12 cellular contexts compared by ENCODE assay signal in genomic region chr11:134024420-134025085, GRCh38. TPM values are rescaled to one million over a fixed set of nuclear protein-coding genes. Genes with fewer than 3 reads are reported as not detected.
DNase-seq lines count a peak whose midpoint lies in the region; ATAC-seq, FAIRE-seq and TF ChIP-seq lines count a peak whose summit lies in the region.
"Had no signal": no experiment of that assay in that cellular context is flagged by ENCODE, and none has a peak within 500 bp of the region (broad histone marks: within the 10 kb centered on the region; RNA-seq: fewer than 3 reads in every experiment).

No MANE protein-coding gene starts in this region.

- peaks cover 35% of the 10 kb centered on the region for H3K4me1 ChIP-seq in keratinocyte (ENCODE audit: control insufficient read depth, extremely low read depth, insufficient read depth, low read length)
- peaks cover 12% of the 10 kb centered on the region for H3K4me1 ChIP-seq in suprapubic skin

- H3K9me3 Mint-ChIP-seq in activated naive CD8-positive, alpha-beta T cell treated with anti-CD3 and anti-CD28 coated beads, Interleukin-2, amount 50 U/mL, for 24 hours = no peaks in the 10 kb centered on the region
- H3K9me3 Mint-ChIP-seq in activated naive CD8-positive, alpha-beta T cell treated with anti-CD3 and anti-CD28 coated beads for 36 hours = no peaks in the 10 kb centered on the region

- FAIRE-seq in keratinocyte (lab: Jason Lieb, UNC) = peak; percentile 85

- H2AFZ ChIP-seq in keratinocyte (ENCODE audit: control insufficient read depth, low read length) = peak overlapping the region; percentile 72

- DNase-seq in activated naive CD8-positive, alpha-beta T cell treated with anti-CD3 and anti-CD28 coated beads, Interleukin-2, amount 50 U/mL, for 24 hours = peak; percentile 40
- no peak for DNase-seq in activated naive CD8-positive, alpha-beta T cell treated with anti-CD3 and anti-CD28 coated beads for 36 hours
- peak; percentile 92 for DNase-seq in NCI-H226
- DNase-seq in keratinocyte (ENCODE audit: low read depth, low spot score) = peak; percentile 81
- DNase-seq in suprapubic skin (ENCODE audit: low spot score in 2 of 2) = no peak
- DNase-seq: cerebellar nuclear complex, NCI-H1092 had no signal

- no peaks in the 10 kb centered on the region for H4K20me1 ChIP-seq in keratinocyte (ENCODE audit: control insufficient read depth, extremely low read depth, insufficient read depth, low read length)
- H4K20me1 ChIP-seq: BLaER1 treated with 17β-estradiol and CSF1 and Interleukin-3, amounts not matched to agents 10 nM and 100 nM had no signal

- H3K79me2 ChIP-seq in keratinocyte (ENCODE audit: control insufficient read depth, insufficient read depth, low read length) = no peaks in the 10 kb centered on the region

- dilution Hi-C loops in keratinocyte (cut with MboI; ENCODE audit: extremely low pct_ligation_motif_present, low sequenced_read_pairs) = no loop called here

- 47% methylated on average over 16 of the region's 16 CpGs for WGBS in suprapubic skin

- no peaks in the 10 kb centered on the region for H3K36me3 Mint-ChIP-seq in activated naive CD8-positive, alpha-beta T cell treated with anti-CD3 and anti-CD28 coated beads, Interleukin-2, amount 50 U/mL, for 24 hours (ENCODE audit: low read depth)
- no peaks in the 10 kb centered on the region for H3K36me3 Mint-ChIP-seq in activated naive CD8-positive, alpha-beta T cell treated with anti-CD3 and anti-CD28 coated beads for 36 hours

- H3K27ac Mint-ChIP-seq in activated naive CD8-positive, alpha-beta T cell treated with anti-CD3 and anti-CD28 coated beads, Interleukin-2, amount 50 U/mL, for 24 hours = no peak overlapping the region
- no peak overlapping the region for H3K27ac Mint-ChIP-seq in activated naive CD8-positive, alpha-beta T cell treated with anti-CD3 and anti-CD28 coated beads for 36 hours

- TF ChIP-seq CTCF in keratinocyte (optimal IDR thresholded peaks at IDR 0.05 in 1 of 3, IDR thresholded peaks at IDR 0.05 in 1 of 3, conservative IDR thresholded peaks at IDR 0.05 in 1 of 3; ENCODE audit: extremely low read depth in 1 of 3, insufficient read depth in 2 of 3, low read length in 3 of 3) (no peak), suprapubic skin (IDR thresholded peaks at IDR 0.05) (no peak)

- H3K36me3 ChIP-seq in keratinocyte (ENCODE audit: control insufficient read depth in 2 of 2, extremely low read depth in 1 of 2, insufficient read depth in 2 of 2, low read length in 2 of 2) (no peaks in the 10 kb centered on the region), suprapubic skin (no peaks in the 10 kb centered on the region)
- H3K36me3 ChIP-seq: BLaER1 treated with 17β-estradiol and CSF1 and Interleukin-3, amounts not matched to agents 10 nM and 100 nM had no signal

- TF ChIP-seq EP300 in suprapubic skin (IDR thresholded peaks at IDR 0.05) = no peak

- H3K27ac ChIP-seq in keratinocyte (ENCODE audit: control insufficient read depth, insufficient read depth, low read length) = peak overlapping the region; percentile 80
- peak overlapping the region; percentile 37 for H3K27ac ChIP-seq in suprapubic skin

- TF ChIP-seq POLR2A in suprapubic skin (IDR thresholded peaks at IDR 0.05) = no peak

- no peak overlapping the region for H3K4me3 Mint-ChIP-seq in activated naive CD8-positive, alpha-beta T cell treated with anti-CD3 and anti-CD28 coated beads, Interleukin-2, amount 50 U/mL, for 24 hours
- H3K4me3 Mint-ChIP-seq in activated naive CD8-positive, alpha-beta T cell treated with anti-CD3 and anti-CD28 coated beads for 36 hours = no peak overlapping the region

- peak overlapping the region; percentile 63 for H3K9ac ChIP-seq in keratinocyte (ENCODE audit: control insufficient read depth, extremely low read depth, insufficient read depth, low read length)
- H3K9ac ChIP-seq: BLaER1 treated with 17β-estradiol and CSF1 and Interleukin-3, amounts not matched to agents 10 nM and 100 nM had no signal

- H3K9me3 ChIP-seq in keratinocyte (ENCODE audit: control insufficient read depth, low read depth, low read length) (no peaks in the 10 kb centered on the region), suprapubic skin (no peaks in the 10 kb centered on the region)
- H3K9me3 ChIP-seq: BLaER1 treated with 17β-estradiol and CSF1 and Interleukin-3, amounts not matched to agents 10 nM and 100 nM had no signal

- H3K4me1 Mint-ChIP-seq in activated naive CD8-positive, alpha-beta T cell treated with anti-CD3 and anti-CD28 coated beads, Interleukin-2, amount 50 U/mL, for 24 hours = peaks cover 29% of the 10 kb centered on the region
- peaks cover 39% of the 10 kb centered on the region for H3K4me1 Mint-ChIP-seq in activated naive CD8-positive, alpha-beta T cell treated with anti-CD3 and anti-CD28 coated beads for 36 hours

- no peaks in the 10 kb centered on the region for H3K9me1 ChIP-seq in keratinocyte (ENCODE audit: control insufficient read depth, extremely low read depth, insufficient read depth, low read length)

- H3K4me2 ChIP-seq in keratinocyte (ENCODE audit: control insufficient read depth, extremely low read depth, insufficient read depth, low read depth, low read length) = peak overlapping the region; percentile 77

- H3K4me3 ChIP-seq in keratinocyte (ENCODE audit: control insufficient read depth in 2 of 3, extremely low read depth in 1 of 3, insufficient read depth in 2 of 3, low read depth in 1 of 3, low read length in 3 of 3) (no peak overlapping the region), suprapubic skin (no peak overlapping the region)
- H3K4me3 ChIP-seq: BLaER1 treated with 17β-estradiol and CSF1 and Interleukin-3, amounts not matched to agents 10 nM and 100 nM; skin epidermis had no signal

- no peaks in the 10 kb centered on the region for H3K27me3 Mint-ChIP-seq in activated naive CD8-positive, alpha-beta T cell treated with anti-CD3 and anti-CD28 coated beads, Interleukin-2, amount 50 U/mL, for 24 hours
- H3K27me3 Mint-ChIP-seq in activated naive CD8-positive, alpha-beta T cell treated with anti-CD3 and anti-CD28 coated beads for 36 hours = no peaks in the 10 kb centered on the region

- peak; percentile 70 for ATAC-seq in activated naive CD8-positive, alpha-beta T cell treated with anti-CD3 and anti-CD28 coated beads, Interleukin-2, amount 50 U/mL, for 24 hours
- ATAC-seq in HG02571 (IDR thresholded peaks at IDR 0.05; ENCODE audit: unreplicated experiment) (no peak), HG03439 (IDR thresholded peaks at IDR 0.05; ENCODE audit: unreplicated experiment) (no peak), GM18520 (IDR thresholded peaks at IDR 0.05; ENCODE audit: unreplicated experiment) (no peak)

- H3K27me3 ChIP-seq in keratinocyte (ENCODE audit: control insufficient read depth, extremely low read depth, insufficient read depth, low read length) = no peaks in the 10 kb centered on the region
- H3K27me3 ChIP-seq in suprapubic skin = peaks cover 40% of the 10 kb centered on the region
- H3K27me3 ChIP-seq: BLaER1 treated with 17β-estradiol and CSF1 and Interleukin-3, amounts not matched to agents 10 nM and 100 nM had no signal

RNA-seq across cellular contexts. Expression of gene JAM3, which starts 44.3 kb away (rescaled TPM):
- 10 to 100 TPM; 18.3 to 21.2 TPM for total RNA-seq in activated naive CD8-positive, alpha-beta T cell treated with anti-CD3 and anti-CD28 coated beads for 36 hours
- polyA plus RNA-seq in keratinocyte = 5.5 to 17.0 TPM (median 11.4 TPM) in 3 replicates
- polyA plus RNA-seq in keratinocyte (2011; ENCODE audit: low read depth) = 5.6 TPM
- 9.6 and 11.3 TPM in 2 replicates for polyA plus RNA-seq in keratinocyte (2011; cell fraction: cytosol; rRNA removed)
- 25.5 and 27.8 TPM in 2 replicates for polyA plus RNA-seq in keratinocyte (2011; cell fraction: nucleus; rRNA removed)
- polyA plus RNA-seq in keratinocyte (2012; ENCODE audit: low replicate concordance) = 2.6 and 13.3 TPM in 2 replicates
- 5.7 to 14.7 TPM (median 11.8 TPM) in 3 replicates for polyA minus RNA-seq in keratinocyte
- polyA minus RNA-seq in keratinocyte (2011; cell fraction: cytosol; rRNA and poly(A)+ RNA removed) = 8.8 TPM
- polyA minus RNA-seq in keratinocyte (2011; cell fraction: nucleus; rRNA and poly(A)+ RNA removed) = 9.9 and 19.9 TPM in 2 replicates
- total RNA-seq in suprapubic skin = 10 to 100 TPM; 10.9 to 14.7 (median 12.1) TPM

Comparison
In these comparisons a context has a peak if more than half of its experiments do, and no peak if none do; other contexts are left out.
1. DNase-seq: peak in activated naive CD8-positive, alpha-beta T cell treated with anti-CD3 and anti-CD28 coated beads, Interleukin-2, amount 50 U/mL, for 24 hours (single experiment), NCI-H226 (single experiment) and keratinocyte (single experiment); none in activated naive CD8-positive, alpha-beta T cell treated with anti-CD3 and anti-CD28 coated beads for 36 hours (single experiment) and suprapubic skin (0 of 2).